10 cellular contexts compared by ENCODE assay signal in the genomic region with DNA sequence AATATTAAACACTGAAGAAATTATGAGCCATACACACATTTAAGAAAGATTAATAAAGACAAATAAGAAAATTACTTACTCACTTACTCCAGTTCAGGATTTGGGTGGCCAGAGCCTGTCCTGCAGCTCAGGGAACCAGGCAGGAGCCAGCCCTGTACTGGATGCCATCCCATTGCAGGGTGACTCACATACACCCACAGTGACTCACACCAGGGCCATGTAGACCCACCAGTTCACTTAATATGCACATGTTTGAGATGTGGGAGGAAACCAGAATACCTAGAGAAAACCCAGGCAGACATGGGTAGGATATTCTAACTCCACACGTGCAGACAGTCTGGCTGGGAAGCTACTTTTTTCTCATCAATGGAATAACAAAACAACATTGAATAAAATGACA. TPM values are rescaled to one million over a fixed set of nuclear protein-coding genes. Genes with fewer than 3 reads are reported as not detected.
A peak's percentile ranks its signal among the peaks of the same experiment; 100 is the strongest.
DNase-seq lines count a peak whose midpoint lies in the region; ATAC-seq and TF ChIP-seq lines count a peak whose summit lies in the region.
"Had no signal": no experiment of that assay in that cellular context is flagged by ENCODE, and none has a peak within 500 bp of the region (broad histone marks: within the 10 kb centered on the region; RNA-seq: fewer than 3 reads in every experiment).

No MANE protein-coding gene starts in this region.

- WGBS in SK-N-SH (ENCODE audit: low lambda C conversion rate) = 69% methylated on average over 1 of the region's 1 CpG
- WGBS in ovary, 3 donors = 54 to 68% (median 64%) methylated on average over 1 of the region's 1 CpG

- TF ChIP-seq EP300 in SK-N-SH (IDR thresholded peaks at IDR 0.05; ENCODE audit: borderline replicate concordance in 1 of 2, low read depth in 1 of 2, low read length in 1 of 2) (no peak), ovary (IDR thresholded peaks at IDR 0.05) (no peak)

- no peak for TF ChIP-seq POLR2A in ovary (IDR thresholded peaks at IDR 0.05)

- ATAC-seq in foreskin keratinocyte = peak; percentile 100
- no peak for ATAC-seq in GM21576 (IDR thresholded peaks at IDR 0.05; ENCODE audit: unreplicated experiment)

- DNase-seq in stimulated activated CD4-positive, alpha-beta T cell treated with anti-CD3 and anti-CD28 coated beads, Interleukin-1b, Interleukin-23, amount 100 ng/mL, for 48 hours = peak; percentile 12
- DNase-seq in stimulated activated CD4-positive, alpha-beta T cell treated with anti-CD3 and anti-CD28 coated beads, Interleukin-12 subunit alpha, Interleukin-12 subunit beta, amount 100 ng/mL, for 4 hours = no peak
- no peak for DNase-seq in SK-N-SH
- peak; percentile 78 to 89 for DNase-seq in foreskin keratinocyte
- DNase-seq in ovary = no peak
- no peak for DNase-seq in head of caudate nucleus
- DNase-seq in NCI-H1092 treated with DMSO at 0.1 percent for 48 hours (lab: John Stamatoyannopoulos, UW) = no peak
- DNase-seq: DMS79, Peyer's patch had no signal

- H3F3A ChIP-seq in SK-N-SH (replicated peaks; ENCODE audit: insufficient read depth) = peaks cover 5% of the 10 kb centered on the region

- no peak for TF ChIP-seq RAD21 in SK-N-SH (IDR thresholded peaks at IDR 0.05; ENCODE audit: low read length)

- POLR2A ChIA-PET in SK-N-SH (lab: Yijun Ruan, JAX) = no interaction called here

- H3K4me3 ChIP-seq in SK-N-SH (ENCODE audit: low read depth in 2 of 2, low read length in 1 of 2) = no peak overlapping the region
- H3K4me3 ChIP-seq in ovary = no peak overlapping the region
- H3K4me3 ChIP-seq: Peyer's patch had no signal

- H3K4me1 ChIP-seq in SK-N-SH (ENCODE audit: control insufficient read depth in 1 of 2, insufficient read depth in 2 of 2, low read depth in 1 of 2, low read length in 1 of 2) = no peaks in the 10 kb centered on the region
- H3K4me1 ChIP-seq in foreskin keratinocyte = peaks cover 14% of the 10 kb centered on the region
- no peaks in the 10 kb centered on the region for H3K4me1 ChIP-seq in ovary (ENCODE audit: insufficient read depth)
- H3K4me1 ChIP-seq: Peyer's patch had no signal

- H3K79me2 ChIP-seq in SK-N-SH (ENCODE audit: insufficient read depth) = no peaks in the 10 kb centered on the region

- TF ChIP-seq CTCF in SK-N-SH (IDR thresholded peaks at IDR 0.05) = no peak
- TF ChIP-seq CTCF in foreskin keratinocyte (conservative IDR thresholded peaks at IDR 0.05) = no peak
- TF ChIP-seq CTCF in ovary (IDR thresholded peaks at IDR 0.05) = no peak

- H4K20me1 ChIP-seq in SK-N-SH (ENCODE audit: insufficient read depth) = no peaks in the 10 kb centered on the region

- CTCF ChIA-PET in SK-N-SH (lab: Yijun Ruan, JAX) = interaction anchor here (1.3 to 1.4 kb wide), 2 partner anchors 35 to 46 kb away, joined by 3 to 5 read pairs; no protein-coding TSS in a partner anchor

- no peak overlapping the region for H3K9ac ChIP-seq in SK-N-SH

- H3K27me3 ChIP-seq in SK-N-SH (ENCODE audit: insufficient read depth) = no peaks in the 10 kb centered on the region
- no peaks in the 10 kb centered on the region for H3K27me3 ChIP-seq in foreskin keratinocyte
- H3K27me3 ChIP-seq in ovary = no peaks in the 10 kb centered on the region
- H3K27me3 ChIP-seq: Peyer's patch had no signal

- intact Hi-C loops in ovary (cut with DNase I) (no loop called here), head of caudate nucleus (cut with DNase I) (no loop called here)

- H3K27ac ChIP-seq in SK-N-SH (ENCODE audit: low read depth in 2 of 2, low read length in 1 of 2) = peak overlapping the region in 1 of 2 experiments; percentile 32; a peak in 1 of 4 replicates
- peak overlapping the region; percentile 40 for H3K27ac ChIP-seq in foreskin keratinocyte
- H3K27ac ChIP-seq in ovary = no peak overlapping the region
- H3K27ac ChIP-seq: Peyer's patch had no signal

- no peak overlapping the region for H3K4me2 ChIP-seq in SK-N-SH

- no peak overlapping the region for H2AFZ ChIP-seq in SK-N-SH (ENCODE audit: low read depth)

- H3K9me3 ChIP-seq in SK-N-SH (no peaks in the 10 kb centered on the region), ovary (no peaks in the 10 kb centered on the region)
- H3K9me3 ChIP-seq: Peyer's patch had no signal

- H3K36me3 ChIP-seq in SK-N-SH (replicated peaks in 1 of 2; ENCODE audit: control insufficient read depth in 1 of 2, insufficient read depth in 2 of 2, low read length in 1 of 2) (no peaks in the 10 kb centered on the region), ovary (no peaks in the 10 kb centered on the region)
- H3K36me3 ChIP-seq: Peyer's patch had no signal

- no peaks in the 10 kb centered on the region for H3K9me2 ChIP-seq in SK-N-SH

TF ChIP-seq in SK-N-SH, 30 proteins besides CTCF, POLR2A, EP300 and RAD21:
- TF ChIP-seq SMC3 (IDR thresholded peaks at IDR 0.05; ENCODE audit: low read depth, low read length) (no peak), FOSL2 (IDR thresholded peaks at IDR 0.05; ENCODE audit: borderline replicate concordance, low read depth) (peak; percentile 89), TCF12 (IDR thresholded peaks at IDR 0.05) (peak; percentile 58; the same call in 1 of the 2 replicates), JUND (IDR thresholded peaks at IDR 0.05) (peak; percentile 72)
- TF ChIP-seq, protein P1, sequence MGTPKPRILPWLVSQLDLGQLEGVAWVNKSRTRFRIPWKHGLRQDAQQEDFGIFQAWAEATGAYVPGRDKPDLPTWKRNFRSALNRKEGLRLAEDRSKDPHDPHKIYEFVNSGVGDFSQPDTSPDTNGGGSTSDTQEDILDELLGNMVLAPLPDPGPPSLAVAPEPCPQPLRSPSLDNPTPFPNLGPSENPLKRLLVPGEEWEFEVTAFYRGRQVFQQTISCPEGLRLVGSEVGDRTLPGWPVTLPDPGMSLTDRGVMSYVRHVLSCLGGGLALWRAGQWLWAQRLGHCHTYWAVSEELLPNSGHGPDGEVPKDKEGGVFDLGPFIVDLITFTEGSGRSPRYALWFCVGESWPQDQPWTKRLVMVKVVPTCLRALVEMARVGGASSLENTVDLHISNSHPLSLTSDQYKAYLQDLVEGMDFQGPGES (IDR thresholded peaks at IDR 0.05; ENCODE audit: low read depth, low read length) = no peak

RNA-seq across cellular contexts. Expression of a gene that starts 49.6 kb away (rescaled TPM):
- polyA plus RNA-seq in SK-N-SH (2012; rRNA removed) (1.0 and 1.2 TPM in 2 replicates), foreskin keratinocyte (10.8 and 23.5 TPM in 2 replicates), ovary (1 to 10 TPM in 1 of 2 donors, under 1 TPM in 1; 0.41 to 2.0 TPM)
- 0.66 and 0.71 TPM in 2 replicates for polyA plus RNA-seq in SK-N-SH (2012; cell fraction: cytosol; rRNA removed)
- polyA plus RNA-seq in SK-N-SH (2012; cell fraction: nucleus; rRNA removed) = 1.2 and 1.4 TPM in 2 replicates
- total RNA-seq in foreskin keratinocyte (20.4 and 36.9 TPM in 2 replicates), ovary (1 to 10 TPM in 4 of 7 donors, under 1 TPM in 3; 0.23 to 2.3 (median 1.0) TPM)

Comparison
In these comparisons a context has a peak if more than half of its experiments do, and no peak if none do; other contexts are left out.
1. DNase-seq: peak in stimulated activated CD4-positive, alpha-beta T cell treated with anti-CD3 and anti-CD28 coated beads, Interleukin-1b, Interleukin-23, amount 100 ng/mL, for 48 hours (single experiment) and foreskin keratinocyte (2 of 2); none in stimulated activated CD4-positive, alpha-beta T cell treated with anti-CD3 and anti-CD28 coated beads, Interleukin-12 subunit alpha, Interleukin-12 subunit beta, amount 100 ng/mL, for 4 hours (single experiment), SK-N-SH (single experiment), ovary (0 of 5), head of caudate nucleus (0 of 42) and NCI-H1092 treated with DMSO at 0.1 percent for 48 hours (single experiment).